1 cellular context compared by ENCODE assay signal in genomic region chr16:4682616-4683254, GRCh38.
TF ChIP-seq lines count a peak whose summit lies in the region.

No MANE protein-coding gene starts in this region.

TF ChIP-seq in HepG2, 621 proteins besides CTCF, POLR2A, EP300 and RAD21 (continues in another document):
- TF ChIP-seq SOX6 (IDR thresholded peaks at IDR 0.05) (no peak), SOX6 (CRISPR knock-in tag; IDR thresholded peaks at IDR 0.05) (peak; percentile 44; the same call in 1 of the 2 replicates), ZNF784 (CRISPR knock-in tag; IDR thresholded peaks at IDR 0.05; ENCODE audit: borderline replicate concordance) (no peak), NFKBIZ (CRISPR knock-in tag; IDR thresholded peaks at IDR 0.05) (no peak), HOXA3 (CRISPR knock-in tag; IDR thresholded peaks at IDR 0.05) (peak; percentile 89), ZNF205 (CRISPR knock-in tag; IDR thresholded peaks at IDR 0.05) (no peak), ZBTB34 (CRISPR knock-in tag; IDR thresholded peaks at IDR 0.05) (no peak), ZBTB3 (CRISPR knock-in tag; IDR thresholded peaks at IDR 0.05; ENCODE audit: borderline replicate concordance, low read depth) (no peak), BCL6 (CRISPR knock-in tag; IDR thresholded peaks at IDR 0.05) (0 out of 2 replicates have a peak, but pooled peaks have one; percentile 29), ZNF672 (CRISPR knock-in tag; IDR thresholded peaks at IDR 0.05) (no peak), ZMYM3 (CRISPR knock-in tag; IDR thresholded peaks at IDR 0.05) (no peak), HNF1B (CRISPR knock-in tag; IDR thresholded peaks at IDR 0.05) (0 out of 2 replicates have a peak, but pooled peaks have one; percentile 47), ZHX1 (CRISPR knock-in tag; IDR thresholded peaks at IDR 0.05; ENCODE audit: low read depth) (peak; percentile 88), YEATS4 (CRISPR knock-in tag; IDR thresholded peaks at IDR 0.05; ENCODE audit: borderline replicate concordance) (no peak), FOSL2 (CRISPR knock-in tag; IDR thresholded peaks at IDR 0.05) (peak; percentile 69; the same call in 1 of the 2 replicates), CREM (IDR thresholded peaks at IDR 0.05) (no peak), CREM (CRISPR knock-in tag; IDR thresholded peaks at IDR 0.05) (no peak), BORCS8-MEF2B (CRISPR knock-in tag; IDR thresholded peaks at IDR 0.05) (no peak), RFX3 (CRISPR knock-in tag; IDR thresholded peaks at IDR 0.05) (no peak), ZNF839 (CRISPR knock-in tag; IDR thresholded peaks at IDR 0.05; ENCODE audit: borderline replicate concordance) (no peak), HNRNPL (IDR thresholded peaks at IDR 0.05; ENCODE audit: low read depth, low read length) (no peak), ZNF598 (CRISPR knock-in tag; IDR thresholded peaks at IDR 0.05; ENCODE audit: borderline replicate concordance) (no peak), ZNF33A (CRISPR knock-in tag; IDR thresholded peaks at IDR 0.05; ENCODE audit: borderline replicate concordance) (no peak), TMF1 (CRISPR knock-in tag; IDR thresholded peaks at IDR 0.05; ENCODE audit: low read depth) (no peak), FIP1L1 (IDR thresholded peaks at IDR 0.05; ENCODE audit: borderline replicate concordance, insufficient read depth, low read depth, low read length) (no peak), HIVEP1 (CRISPR knock-in tag; IDR thresholded peaks at IDR 0.05) (peak; percentile 20; the same call in 1 of the 2 replicates), ZBTB4 (CRISPR knock-in tag; IDR thresholded peaks at IDR 0.05; ENCODE audit: borderline replicate concordance) (peak; percentile 98), CCAR2 (optimal IDR thresholded peaks at IDR 0.05; ENCODE audit: low read depth, low read length) (no peak), ZNF691 (CRISPR knock-in tag; IDR thresholded peaks at IDR 0.05; ENCODE audit: borderline replicate concordance, low read depth) (no peak), ZNF891 (CRISPR knock-in tag; IDR thresholded peaks at IDR 0.05) (0 out of 2 replicates have a peak, but pooled peaks have one; percentile 31), ZBTB38 (CRISPR knock-in tag; IDR thresholded peaks at IDR 0.05) (peak; percentile 100), ZBTB43 (CRISPR knock-in tag; conservative IDR thresholded peaks at IDR 0.05) (no peak), NPAS2 (CRISPR knock-in tag; IDR thresholded peaks at IDR 0.05; ENCODE audit: borderline replicate concordance) (no peak), ZBED4 (CRISPR knock-in tag; IDR thresholded peaks at IDR 0.05; ENCODE audit: borderline replicate concordance) (no peak), ZBTB7A (CRISPR knock-in tag; IDR thresholded peaks at IDR 0.05) (no peak), ETV5 (CRISPR knock-in tag; IDR thresholded peaks at IDR 0.05; ENCODE audit: borderline replicate concordance) (0 out of 2 replicates have a peak, but pooled peaks have one; percentile 8), HDAC1 (CRISPR knock-in tag; IDR thresholded peaks at IDR 0.05) (0 out of 2 replicates have a peak, but pooled peaks have one; percentile 25), ZNF143 (CRISPR knock-in tag; IDR thresholded peaks at IDR 0.05) (no peak), MTF2 (CRISPR knock-in tag; IDR thresholded peaks at IDR 0.05; ENCODE audit: borderline replicate concordance) (no peak), YY1 (IDR thresholded peaks at IDR 0.05; ENCODE audit: insufficient read depth, insufficient replicate concordance, low read depth, low read length) (peak; percentile 31), HDAC2 (CRISPR knock-in tag; IDR thresholded peaks at IDR 0.05) (peak; percentile 20; the same call in 1 of the 2 replicates), THAP9 (CRISPR knock-in tag; IDR thresholded peaks at IDR 0.05; ENCODE audit: borderline replicate concordance) (no peak), THAP11 (CRISPR knock-in tag; IDR thresholded peaks at IDR 0.05) (peak; percentile 46; the same call in 1 of the 2 replicates), ZNF816 (CRISPR knock-in tag; IDR thresholded peaks at IDR 0.05; ENCODE audit: borderline replicate concordance) (no peak), CBX2 (IDR thresholded peaks at IDR 0.05; ENCODE audit: low read depth, low read length) (no peak), CBX2 (CRISPR knock-in tag; IDR thresholded peaks at IDR 0.05; ENCODE audit: low read depth) (no peak), KDM3A (CRISPR knock-in tag; IDR thresholded peaks at IDR 0.05; ENCODE audit: low read depth) (peak; percentile 76; the same call in 1 of the 2 replicates)
